26 cellular contexts compared by ENCODE assay signal in the genomic region with DNA sequence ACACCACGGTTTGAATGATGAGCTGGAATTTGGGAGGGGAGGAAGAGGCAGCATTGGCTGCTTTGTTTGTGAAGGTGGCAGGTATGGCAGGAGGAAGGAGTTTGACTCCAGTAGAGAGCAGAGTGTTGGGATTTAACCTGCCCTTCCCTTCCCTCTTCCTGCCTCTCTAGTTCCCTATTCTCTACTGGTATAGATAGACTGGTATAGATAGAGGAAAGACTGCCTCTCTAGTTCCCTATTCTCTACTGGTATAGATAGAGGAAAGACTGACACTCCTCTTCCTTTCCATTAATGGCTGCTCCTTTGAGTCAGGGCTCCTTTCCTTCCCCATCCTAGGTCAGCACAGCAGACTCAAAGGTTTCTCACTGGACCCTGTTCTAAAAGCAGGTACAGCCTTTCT. TPM values are rescaled to one million over a fixed set of nuclear protein-coding genes. Genes with fewer than 3 reads are reported as not detected.
DNase-seq lines count a peak whose midpoint lies in the region; ATAC-seq, FAIRE-seq and TF ChIP-seq lines count a peak whose summit lies in the region.
"Had no signal": no experiment of that assay in that cellular context is flagged by ENCODE, and none has a peak within 500 bp of the region (broad histone marks: within the 10 kb centered on the region; RNA-seq: fewer than 3 reads in every experiment).

No MANE protein-coding gene starts in this region.

- DNase-seq in left ventricle myocardium superior (no peak), cardiac septum (ENCODE audit: low spot score) (no peak), SKM-1 treated with dmso at 0.1 percent for 144 hours (lab: John Stamatoyannopoulos, UW; ENCODE audit: unreplicated experiment) (peak; percentile 5), left colon (no peak), upper lobe of right lung (no peak), SJCRH30 (no peak), NCI-H2196 treated with DMSO at 0.1 percent for 48 hours (lab: John Stamatoyannopoulos, UW; ENCODE audit: unreplicated experiment) (no peak), HTR-8/SVneo (ENCODE audit: insufficient read length, low spot score) (no peak)
- DNase-seq: activated CD4-positive, alpha-beta T cell treated with anti-CD3 and anti-CD28 coated beads, Interleukin-2, amount 50 U/mL, for 48 hours; caudate nucleus; heart left ventricle; IMR-90; NCI-H187; NCI-H69; SHP77; stimulated activated CD4-positive, alpha-beta T cell treated with anti-CD3 and anti-CD28 coated beads, Interleukin-2, amount 100 ng/mL, for 24 hours; stimulated activated naive B cell treated with anti-CD40 and anti-IgM and Interleukin-4, amounts not matched to agents 10 μg/mL and 1 μg/mL and 100 μg/mL, for 72 hours; testis had no signal

- ATAC-seq in left ventricle myocardium superior (peak; percentile 39), left colon (peak; percentile 29), upper lobe of right lung (peak; percentile 74)
- ATAC-seq: left lobe of liver; stimulated activated naive B cell treated with anti-CD40 and anti-IgM and Interleukin-4, amounts not matched to agents 10 μg/mL and 1 μg/mL and 100 μg/mL, for 72 hours; WTC11 had no signal

- H3K4me1 ChIP-seq in upper lobe of right lung (peaks cover 4% of the 10 kb centered on the region), SJCRH30 (no peaks in the 10 kb centered on the region)
- H3K4me1 ChIP-seq: testis had no signal

- no peak for FAIRE-seq in HTR-8/SVneo (lab: Jason Lieb, UNC)
- FAIRE-seq: G401.6, H54 had no signal

- intact Hi-C loops in left ventricle myocardium superior (cut with micrococcal nuclease) (no loop called here), cardiac septum (cut with DNase I) (no loop called here), left colon (cut with DNase I, micrococcal nuclease) (no loop called here), upper lobe of right lung (cut with DNase I) (no loop called here)

- no peak for TF ChIP-seq CTCF in upper lobe of right lung (IDR thresholded peaks at IDR 0.05)

- no peaks in the 10 kb centered on the region for H3K9me3 ChIP-seq in upper lobe of right lung
- no peaks in the 10 kb centered on the region for H3K9me3 ChIP-seq in SJCRH30 (replicated peaks)
- H3K9me3 ChIP-seq: heart left ventricle, testis had no signal

- no peak overlapping the region for H3K27ac ChIP-seq in upper lobe of right lung
- H3K27ac ChIP-seq in SJCRH30 = no peak overlapping the region
- H3K27ac ChIP-seq: C4-2B, epithelial cell of prostate, heart left ventricle, HL-60, testis had no signal

- H3K36me3 ChIP-seq in upper lobe of right lung (peaks cover 82% of the 10 kb centered on the region), SJCRH30 (no peaks in the 10 kb centered on the region)

- no peaks in the 10 kb centered on the region for H3K27me3 ChIP-seq in upper lobe of right lung
- no peaks in the 10 kb centered on the region for H3K27me3 ChIP-seq in SJCRH30
- H3K27me3 ChIP-seq: heart left ventricle, testis had no signal

- no peak overlapping the region for H3K4me3 ChIP-seq in upper lobe of right lung
- H3K4me3 ChIP-seq in SJCRH30 = no peak overlapping the region
- H3K4me3 ChIP-seq: heart left ventricle, skin epidermis, testis had no signal

RNA-seq across cellular contexts. Expression of a gene that starts 8.4 kb away (rescaled TPM):
- total RNA-seq in left ventricle myocardium superior = not detected
- not detected for total RNA-seq in cardiac septum
- under 1 TPM; 0.15 to 0.20 TPM for total RNA-seq in left colon
- 0.64 TPM for total RNA-seq in upper lobe of right lung
- 0.03 and 0.04 TPM in 2 replicates for total RNA-seq in SJCRH30 (2014; rRNA removed; shearing (Covaris generic))
- total RNA-seq: heart left ventricle, IMR-90, left lobe of liver had no signal

RNA-seq across cellular contexts. Expression of a gene that starts 50.3 kb away (rescaled TPM):
- total RNA-seq in left ventricle myocardium superior (120 TPM), cardiac septum (86.1 TPM), left colon (100 to 1,000 TPM in 1 of 2 donors, 10 to 100 TPM in 1; 92.5 to 104 TPM), upper lobe of right lung (71.4 TPM)
- total RNA-seq in SJCRH30 (2014; rRNA removed; shearing (Covaris generic)) = 19.7 and 22.4 TPM in 2 replicates
